10 cellular contexts compared by ENCODE assay signal in genomic region chr2:96241227-96241626, GRCh38. TPM values are rescaled to one million over a fixed set of nuclear protein-coding genes. Genes with fewer than 3 reads are reported as not detected.
DNase-seq lines count a peak whose midpoint lies in the region; ATAC-seq, FAIRE-seq and TF ChIP-seq lines count a peak whose summit lies in the region.
"Had no signal": no experiment of that assay in that cellular context is flagged by ENCODE, and none has a peak within 500 bp of the region (broad histone marks: within the 10 kb centered on the region; RNA-seq: fewer than 3 reads in every experiment).

No MANE protein-coding gene starts in this region.

- H3K4me3 Mint-ChIP-seq in activated T-cell treated with anti-CD3 and anti-CD28 coated beads, Interleukin-2, amount 50 U/mL, for 24 hours = peak overlapping the region; percentile 54
- no peak overlapping the region for H3K4me3 Mint-ChIP-seq in activated T-cell treated with anti-CD3 and anti-CD28 coated beads, Interleukin-2, amount 50 U/mL, for 4 hours
- H3K4me3 Mint-ChIP-seq in endodermal cell = no peak overlapping the region
- H3K4me3 Mint-ChIP-seq in stimulated activated naive B cell treated with anti-CD40 and anti-IgM and Interleukin-4, amounts not matched to agents 10 μg/mL and 1 μg/mL and 100 μg/mL, for 72 hours = peak overlapping the region; percentile 62 to 67
- H3K4me3 Mint-ChIP-seq: neural crest cell had no signal

- ATAC-seq in activated T-cell treated with anti-CD3 and anti-CD28 coated beads, Interleukin-2, amount 50 U/mL, for 4 hours = no peak
- no peak for ATAC-seq in stimulated activated naive B cell treated with anti-CD40 and anti-IgM and Interleukin-4, amounts not matched to agents 10 μg/mL and 1 μg/mL and 100 μg/mL, for 72 hours (replicated peaks)

- peaks cover 3% of the 10 kb centered on the region for H3K36me3 Mint-ChIP-seq in activated T-cell treated with anti-CD3 and anti-CD28 coated beads, Interleukin-2, amount 50 U/mL, for 24 hours (ENCODE audit: low read depth)
- H3K36me3 Mint-ChIP-seq in activated T-cell treated with anti-CD3 and anti-CD28 coated beads, Interleukin-2, amount 50 U/mL, for 4 hours (ENCODE audit: insufficient read depth) = peaks cover 5% of the 10 kb centered on the region
- H3K36me3 Mint-ChIP-seq in endodermal cell (ENCODE audit: low read depth) = peaks cover 10% of the 10 kb centered on the region
- peaks cover 20 to 36% of the 10 kb centered on the region in 2 donors for H3K36me3 Mint-ChIP-seq in stimulated activated naive B cell treated with anti-CD40 and anti-IgM and Interleukin-4, amounts not matched to agents 10 μg/mL and 1 μg/mL and 100 μg/mL, for 72 hours

- DNase-seq in activated T-cell treated with anti-CD3 and anti-CD28 coated beads, Interleukin-2, amount 50 U/mL, for 24 hours = no peak
- no peak for DNase-seq in activated T-cell treated with anti-CD3 and anti-CD28 coated beads, Interleukin-2, amount 50 U/mL, for 4 hours
- peak; percentile 50 for DNase-seq in RPMI8226
- peak; percentile 79 for DNase-seq in endodermal cell
- DNase-seq in stimulated activated naive B cell treated with anti-CD40 and anti-IgM and Interleukin-4, amounts not matched to agents 10 μg/mL and 1 μg/mL and 100 μg/mL, for 72 hours = no peak
- DNase-seq in HTR-8/SVneo (ENCODE audit: insufficient read length, low spot score) = no peak
- no peak for DNase-seq in GM03348 (ENCODE audit: low spot score)
- no peak for DNase-seq in middle frontal gyrus (ENCODE audit: extremely low spot score, low spot score)
- DNase-seq: hippocampal formation had no signal

- no peaks in the 10 kb centered on the region for H3K36me3 ChIP-seq in endodermal cell (ENCODE audit: control insufficient read depth, insufficient read depth, low read length)

- peak overlapping the region; percentile 95 for H3K27ac Mint-ChIP-seq in activated T-cell treated with anti-CD3 and anti-CD28 coated beads, Interleukin-2, amount 50 U/mL, for 24 hours
- no peak overlapping the region for H3K27ac Mint-ChIP-seq in endodermal cell
- H3K27ac Mint-ChIP-seq in stimulated activated naive B cell treated with anti-CD40 and anti-IgM and Interleukin-4, amounts not matched to agents 10 μg/mL and 1 μg/mL and 100 μg/mL, for 72 hours = peak overlapping the region; percentile 97

- H3K9me3 Mint-ChIP-seq in activated T-cell treated with anti-CD3 and anti-CD28 coated beads, Interleukin-2, amount 50 U/mL, for 24 hours = no peaks in the 10 kb centered on the region
- H3K9me3 Mint-ChIP-seq in activated T-cell treated with anti-CD3 and anti-CD28 coated beads, Interleukin-2, amount 50 U/mL, for 4 hours = no peaks in the 10 kb centered on the region
- no peaks in the 10 kb centered on the region for H3K9me3 Mint-ChIP-seq in endodermal cell
- peaks cover 4% of the 10 kb centered on the region in 2 donors for H3K9me3 Mint-ChIP-seq in stimulated activated naive B cell treated with anti-CD40 and anti-IgM and Interleukin-4, amounts not matched to agents 10 μg/mL and 1 μg/mL and 100 μg/mL, for 72 hours
- H3K9me3 Mint-ChIP-seq: neural crest cell had no signal

- H3K4me3 ChIP-seq in endodermal cell (ENCODE audit: low read length) = no peak overlapping the region

- no peaks in the 10 kb centered on the region for H3K27me3 ChIP-seq in endodermal cell (ENCODE audit: control insufficient read depth, insufficient read depth, low read length, poor library complexity, severe bottlenecking)

- 64 to 83% methylated on average over 2 of the region's 2 CpGs for WGBS in endodermal cell (ENCODE audit: insufficient coverage in 1 of 2, insufficient read length in 1 of 2), 2 experiments

- no peak overlapping the region for H3K27ac ChIP-seq in endodermal cell (ENCODE audit: low read depth, low read length)

- no peaks in the 10 kb centered on the region for H3K9me3 ChIP-seq in endodermal cell (ENCODE audit: control insufficient read depth, low read length)

- FAIRE-seq in HTR-8/SVneo (lab: Jason Lieb, UNC) = no peak

- TF ChIP-seq CTCF in endodermal cell (conservative IDR thresholded peaks at IDR 0.05) = peak; percentile 67

- no peak overlapping the region for H3K9ac ChIP-seq in endodermal cell (ENCODE audit: extremely low read depth, low read length, poor library complexity, severe bottlenecking)

- H3K4me1 ChIP-seq in endodermal cell (ENCODE audit: control insufficient read depth, insufficient read depth, low read length) = no peaks in the 10 kb centered on the region

- peaks cover 41% of the 10 kb centered on the region for H3K4me1 Mint-ChIP-seq in activated T-cell treated with anti-CD3 and anti-CD28 coated beads, Interleukin-2, amount 50 U/mL, for 24 hours (ENCODE audit: low read depth)
- H3K4me1 Mint-ChIP-seq in activated T-cell treated with anti-CD3 and anti-CD28 coated beads, Interleukin-2, amount 50 U/mL, for 4 hours (ENCODE audit: low read depth) = peaks cover 41% of the 10 kb centered on the region
- peaks cover 7% of the 10 kb centered on the region for H3K4me1 Mint-ChIP-seq in endodermal cell
- H3K4me1 Mint-ChIP-seq in stimulated activated naive B cell treated with anti-CD40 and anti-IgM and Interleukin-4, amounts not matched to agents 10 μg/mL and 1 μg/mL and 100 μg/mL, for 72 hours = peaks cover 33 to 48% of the 10 kb centered on the region in 2 donors

- H3K27me3 Mint-ChIP-seq in activated T-cell treated with anti-CD3 and anti-CD28 coated beads, Interleukin-2, amount 50 U/mL, for 24 hours = no peaks in the 10 kb centered on the region
- H3K27me3 Mint-ChIP-seq in activated T-cell treated with anti-CD3 and anti-CD28 coated beads, Interleukin-2, amount 50 U/mL, for 4 hours (ENCODE audit: low read depth) = no peaks in the 10 kb centered on the region
- H3K27me3 Mint-ChIP-seq in endodermal cell (ENCODE audit: insufficient read depth) = peaks cover 1% of the 10 kb centered on the region
- H3K27me3 Mint-ChIP-seq in stimulated activated naive B cell treated with anti-CD40 and anti-IgM and Interleukin-4, amounts not matched to agents 10 μg/mL and 1 μg/mL and 100 μg/mL, for 72 hours = no peaks in the 10 kb centered on the region

RNA-seq across cellular contexts. Expression of gene TMEM127, which starts 24.6 kb away (rescaled TPM):
- total RNA-seq in activated T-cell treated with anti-CD3 and anti-CD28 coated beads, Interleukin-2, amount 50 U/mL, for 4 hours = 10 to 100 TPM; 31.9 to 37.5 (median 36.9) TPM
- total RNA-seq in endodermal cell = 10 to 100 TPM; 27.0 to 28.3 TPM
- polyA plus RNA-seq in endodermal cell (2013, experiment 1 of 2) = 20.1 TPM
- 18.2 TPM for polyA plus RNA-seq in endodermal cell (2013, experiment 2 of 2)

RNA-seq across cellular contexts. Expression of gene CIAO1, which starts 24.8 kb away (rescaled TPM):
- total RNA-seq in activated T-cell treated with anti-CD3 and anti-CD28 coated beads, Interleukin-2, amount 50 U/mL, for 4 hours = 100 to 1,000 TPM; 106 to 114 (median 109) TPM
- 10 to 100 TPM; 65.4 to 66.2 TPM for total RNA-seq in endodermal cell
- polyA plus RNA-seq in endodermal cell (2013, experiment 1 of 2) = 71.4 TPM
- 58.3 TPM for polyA plus RNA-seq in endodermal cell (2013, experiment 2 of 2)

RNA-seq across cellular contexts. Expression of gene STARD7, which starts 32.6 kb away (rescaled TPM):
- total RNA-seq in activated T-cell treated with anti-CD3 and anti-CD28 coated beads, Interleukin-2, amount 50 U/mL, for 4 hours = 100 to 1,000 TPM; 241 to 281 (median 267) TPM
- 100 to 1,000 TPM; 145 to 159 TPM for total RNA-seq in endodermal cell
- polyA plus RNA-seq in endodermal cell (2013, experiment 1 of 2) = 103 TPM
- polyA plus RNA-seq in endodermal cell (2013, experiment 2 of 2) = 93.9 TPM

Comparison
In these comparisons a context has a peak if more than half of its experiments do, and no peak if none do; other contexts are left out.
1. H3K4me3 Mint-ChIP-seq: peak in activated T-cell treated with anti-CD3 and anti-CD28 coated beads, Interleukin-2, amount 50 U/mL, for 24 hours (single experiment) and stimulated activated naive B cell treated with anti-CD40 and anti-IgM and Interleukin-4, amounts not matched to agents 10 μg/mL and 1 μg/mL and 100 μg/mL, for 72 hours (2 of 2); none in activated T-cell treated with anti-CD3 and anti-CD28 coated beads, Interleukin-2, amount 50 U/mL, for 4 hours (single experiment) and endodermal cell (single experiment).
2. DNase-seq: peak in RPMI8226 (single experiment) and endodermal cell (single experiment); none in activated T-cell treated with anti-CD3 and anti-CD28 coated beads, Interleukin-2, amount 50 U/mL, for 24 hours (single experiment), activated T-cell treated with anti-CD3 and anti-CD28 coated beads, Interleukin-2, amount 50 U/mL, for 4 hours (single experiment), stimulated activated naive B cell treated with anti-CD40 and anti-IgM and Interleukin-4, amounts not matched to agents 10 μg/mL and 1 μg/mL and 100 μg/mL, for 72 hours (single experiment), HTR-8/SVneo (single experiment), GM03348 (single experiment) and middle frontal gyrus (single experiment).